In genomic region chr14:95515080-95515489, GRCh38 we compare ENCODE assay signal across 9 cellular contexts. TPM values are rescaled to one million over a fixed set of nuclear protein-coding genes. Genes with fewer than 3 reads are reported as not detected.
A peak's percentile ranks its signal among the peaks of the same experiment; 100 is the strongest.
DNase-seq lines count a peak whose midpoint lies in the region; ATAC-seq and FAIRE-seq lines count a peak whose summit lies in the region.
"Had no signal": no experiment of that assay in that cellular context is flagged by ENCODE, and none has a peak within 500 bp of the region (broad histone marks: within the 10 kb centered on the region; RNA-seq: fewer than 3 reads in every experiment).

No MANE protein-coding gene starts in this region.

- intact Hi-C loops in head of caudate nucleus (cut with DNase I) = no loop called here

- H3K4me1 Mint-ChIP-seq in activated T-cell treated with anti-CD3 and anti-CD28 coated beads, Interleukin-2, amount 50 U/mL, for 4 hours (ENCODE audit: low read depth) = peaks cover 73% of the 10 kb centered on the region

- DNase-seq in AML-193 (lab: John Stamatoyannopoulos, UW) (peak; percentile 58 to 61), GM19239 (ENCODE audit: insufficient read length, low spot score) (no peak), head of caudate nucleus (peak in 39 of 42 donors; percentile 38 to 90 (median 73)), retina (peak; percentile 85)
- no peak for DNase-seq in activated T-cell treated with anti-CD3 and anti-CD28 coated beads, Interleukin-2, amount 50 U/mL, for 4 hours
- no peak for DNase-seq in activated CD4-positive, CD25-positive, alpha-beta regulatory T cell (lab: John Stamatoyannopoulos, UW)

- no peaks in the 10 kb centered on the region for H3K27me3 Mint-ChIP-seq in activated T-cell treated with anti-CD3 and anti-CD28 coated beads, Interleukin-2, amount 50 U/mL, for 4 hours (ENCODE audit: low read depth)

- H3K36me3 Mint-ChIP-seq in activated T-cell treated with anti-CD3 and anti-CD28 coated beads, Interleukin-2, amount 50 U/mL, for 4 hours (ENCODE audit: insufficient read depth) = peaks cover 7% of the 10 kb centered on the region

- ATAC-seq in activated T-cell treated with anti-CD3 and anti-CD28 coated beads, Interleukin-2, amount 50 U/mL, for 4 hours = no peak
- ATAC-seq in GM21423 (IDR thresholded peaks at IDR 0.05; ENCODE audit: unreplicated experiment) (no peak), GM19397 (IDR thresholded peaks at IDR 0.05; ENCODE audit: unreplicated experiment) (no peak)

- H3K4me3 Mint-ChIP-seq in activated T-cell treated with anti-CD3 and anti-CD28 coated beads, Interleukin-2, amount 50 U/mL, for 4 hours = peak overlapping the region; percentile 85

- H3K9me3 Mint-ChIP-seq in activated T-cell treated with anti-CD3 and anti-CD28 coated beads, Interleukin-2, amount 50 U/mL, for 4 hours = no peaks in the 10 kb centered on the region

- FAIRE-seq in GM19239 (lab: Jason Lieb, UNC) = peak; percentile 82
- FAIRE-seq: islet of Langerhans had no signal

RNA-seq across cellular contexts. Expression of gene SYNE3, which starts 1.4 kb away (rescaled TPM):
- total RNA-seq in activated T-cell treated with anti-CD3 and anti-CD28 coated beads, Interleukin-2, amount 50 U/mL, for 4 hours = 10 to 100 TPM; 11.5 to 15.0 (median 12.9) TPM

RNA-seq across cellular contexts. Expression of gene GLRX5, which starts 19.8 kb away (rescaled TPM):
- total RNA-seq in activated T-cell treated with anti-CD3 and anti-CD28 coated beads, Interleukin-2, amount 50 U/mL, for 4 hours = 10 to 100 TPM; 37.3 to 45.1 (median 40.7) TPM

Comparison
In these comparisons a context has a peak if more than half of its experiments do, and no peak if none do; other contexts are left out.
1. DNase-seq: peak in AML-193 (2 of 2), head of caudate nucleus (39 of 42) and retina (single experiment); none in GM19239 (single experiment), activated T-cell treated with anti-CD3 and anti-CD28 coated beads, Interleukin-2, amount 50 U/mL, for 4 hours (single experiment) and activated CD4-positive, CD25-positive, alpha-beta regulatory T cell (0 of 4).